18 cellular contexts compared by ENCODE assay signal in the genomic region with DNA sequence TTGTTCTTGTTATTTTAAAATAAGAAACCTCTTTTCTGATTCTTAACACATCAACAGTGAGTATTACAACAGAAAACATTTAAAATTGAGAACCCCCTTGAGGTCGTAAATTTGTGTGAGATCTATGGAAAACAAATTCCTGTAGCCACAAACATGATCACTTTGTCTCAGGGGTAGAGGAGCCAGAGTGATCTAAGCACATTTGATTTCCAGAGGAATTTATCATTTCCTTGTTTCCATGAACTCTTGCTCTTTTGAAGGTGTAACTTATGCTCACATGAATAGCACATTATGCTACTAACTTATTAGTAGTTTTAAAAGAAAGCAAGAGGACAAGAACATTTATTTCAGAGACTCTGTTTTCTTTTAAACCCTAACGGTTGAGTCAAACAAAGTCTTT. TPM values are rescaled to one million over a fixed set of nuclear protein-coding genes. Genes with fewer than 3 reads are reported as not detected.
DNase-seq lines count a peak whose midpoint lies in the region; ATAC-seq, FAIRE-seq and TF ChIP-seq lines count a peak whose summit lies in the region.
"Had no signal": no experiment of that assay in that cellular context is flagged by ENCODE, and none has a peak within 500 bp of the region (broad histone marks: within the 10 kb centered on the region; RNA-seq: fewer than 3 reads in every experiment).

No MANE protein-coding gene starts in this region.

- H3K27me3 ChIP-seq in astrocyte (ENCODE audit: insufficient read depth, low read length) (no peaks in the 10 kb centered on the region), muscle layer of colon (ENCODE audit: control insufficient read depth in 1 of 2, insufficient read depth in 2 of 2, low read length in 2 of 2) (peaks cover 0 to 8% of the 10 kb centered on the region in 2 donors), subcutaneous abdominal adipose tissue (ENCODE audit: control insufficient read depth in 5 of 5, insufficient read depth in 4 of 5, low read length in 5 of 5) (peaks cover 0 to 2% (median 0%) of the 10 kb centered on the region in 5 donors)

- H3K36me3 ChIP-seq in astrocyte (ENCODE audit: insufficient read depth, low read length) = no peaks in the 10 kb centered on the region
- H3K36me3 ChIP-seq in muscle layer of colon (ENCODE audit: insufficient read depth, low read length) = peaks cover 4% of the 10 kb centered on the region
- H3K36me3 ChIP-seq in subcutaneous abdominal adipose tissue (ENCODE audit: control insufficient read depth in 5 of 5, insufficient read depth in 5 of 5, low read length in 5 of 5) = peaks cover 0 to 6% (median 4%) of the 10 kb centered on the region in 5 donors

- no peak overlapping the region for H3K27ac Mint-ChIP-seq in astrocyte (ENCODE audit: unreplicated experiment)
- no peak overlapping the region for H3K27ac Mint-ChIP-seq in natural killer cell treated with Interleukin-12 subunit alpha and Interleukin-12 subunit beta and Interleukin-15 and Interleukin-18, amount 100 ng/mL, for 72 hours

- H3K4me3 ChIP-seq in astrocyte (ENCODE audit: insufficient read depth, low read depth, low read length) (no peak overlapping the region), muscle layer of colon (ENCODE audit: low read depth in 1 of 2, low read length in 2 of 2) (no peak overlapping the region), subcutaneous abdominal adipose tissue (ENCODE audit: low read depth in 1 of 5, low read length in 5 of 5) (no peak overlapping the region)

- no peaks in the 10 kb centered on the region for H3K27me3 Mint-ChIP-seq in astrocyte (ENCODE audit: low read depth, unreplicated experiment)
- H3K27me3 Mint-ChIP-seq in natural killer cell treated with Interleukin-12 subunit alpha and Interleukin-12 subunit beta and Interleukin-15 and Interleukin-18, amount 100 ng/mL, for 72 hours = peaks cover 11 to 13% of the 10 kb centered on the region in 2 donors

- DNase-seq in astrocyte (ENCODE audit: low read depth) (peak; percentile 2), fibroblast of peridontal ligament (ENCODE audit: extremely low read depth) (peak; percentile 38), head of caudate nucleus (no peak)
- DNase-seq in natural killer cell treated with Interleukin-12 subunit alpha and Interleukin-12 subunit beta and Interleukin-15 and Interleukin-18, amount 100 ng/mL, for 72 hours (ENCODE audit: low spot score) = no peak
- DNase-seq in activated effector memory CD4-positive, alpha-beta T cell treated with anti-CD3 and anti-CD28 coated beads, Interleukin-2, amount 50 U/mL, for 16 hours = no peak
- no peak for DNase-seq in activated CD8-positive, alpha-beta memory T cell treated with anti-CD3 and anti-CD28 coated beads, Interleukin-2, amount 50 U/mL, for 48 hours
- DNase-seq: ACHN, Caco-2, DMS153, EL, H7, KG1, NCI-H1436, NCI-H2081 treated with DMSO at 0.1 percent for 48 hours, NCI-H510A, NCI-H82 had no signal

- FAIRE-seq in astrocyte (lab: Jason Lieb, UNC) = peak; percentile 54

- H3K4me2 ChIP-seq in astrocyte (ENCODE audit: low read length) = no peak overlapping the region

- intact Hi-C loops in head of caudate nucleus (cut with DNase I) = no loop called here

- H3K4me1 ChIP-seq in astrocyte (ENCODE audit: insufficient read depth, low read length) (no peaks in the 10 kb centered on the region), muscle layer of colon (ENCODE audit: insufficient read depth, low read length) (peaks cover 5% of the 10 kb centered on the region), subcutaneous abdominal adipose tissue (ENCODE audit: control insufficient read depth in 5 of 5, insufficient read depth in 5 of 5, low read length in 5 of 5) (peaks cover 0 to 4% (median 0%) of the 10 kb centered on the region in 5 donors)
- H3K4me1 ChIP-seq: Caco-2 had no signal

- H3K9me3 ChIP-seq in astrocyte (ENCODE audit: insufficient read depth, low read depth, low read length) = no peaks in the 10 kb centered on the region
- H3K9me3 ChIP-seq in muscle layer of colon (ENCODE audit: low read length) = no peaks in the 10 kb centered on the region
- no peaks in the 10 kb centered on the region for H3K9me3 ChIP-seq in subcutaneous abdominal adipose tissue (ENCODE audit: control insufficient read depth in 5 of 5, low read length in 5 of 5)
- H3K9me3 ChIP-seq: Caco-2 had no signal

- no peaks in the 10 kb centered on the region for H3K4me1 Mint-ChIP-seq in astrocyte (ENCODE audit: low read depth, unreplicated experiment)
- no peaks in the 10 kb centered on the region for H3K4me1 Mint-ChIP-seq in natural killer cell treated with Interleukin-12 subunit alpha and Interleukin-12 subunit beta and Interleukin-15 and Interleukin-18, amount 100 ng/mL, for 72 hours (ENCODE audit: low read depth in 2 of 2)

- no peaks in the 10 kb centered on the region for H3K79me2 ChIP-seq in astrocyte (ENCODE audit: insufficient read depth, low read length)

- no peaks in the 10 kb centered on the region for H3K36me3 Mint-ChIP-seq in astrocyte (ENCODE audit: low read depth, unreplicated experiment)
- H3K36me3 Mint-ChIP-seq in natural killer cell treated with Interleukin-12 subunit alpha and Interleukin-12 subunit beta and Interleukin-15 and Interleukin-18, amount 100 ng/mL, for 72 hours = no peaks in the 10 kb centered on the region

- H3K9me3 Mint-ChIP-seq in astrocyte (ENCODE audit: unreplicated experiment) = no peaks in the 10 kb centered on the region
- H3K9me3 Mint-ChIP-seq in natural killer cell treated with Interleukin-12 subunit alpha and Interleukin-12 subunit beta and Interleukin-15 and Interleukin-18, amount 100 ng/mL, for 72 hours = no peaks in the 10 kb centered on the region

- H4K20me1 ChIP-seq in astrocyte (ENCODE audit: insufficient read depth, low read length) = no peaks in the 10 kb centered on the region

- H3K27ac ChIP-seq in astrocyte (ENCODE audit: low read depth, low read length) = no peak overlapping the region
- peak overlapping the region; percentile 7 for H3K27ac ChIP-seq in muscle layer of colon (ENCODE audit: low read depth, low read length)
- H3K27ac ChIP-seq in subcutaneous abdominal adipose tissue (ENCODE audit: low read depth, low read length) = peak overlapping the region; percentile 14

- no peak for TF ChIP-seq CTCF in astrocyte (IDR thresholded peaks at IDR 0.05; ENCODE audit: insufficient read depth, low read depth, low read length)

- no peak for ATAC-seq in natural killer cell treated with Interleukin-12 subunit alpha and Interleukin-12 subunit beta and Interleukin-15 and Interleukin-18, amount 100 ng/mL, for 72 hours

- H2AFZ ChIP-seq in astrocyte (ENCODE audit: low read depth, low read length) = no peak overlapping the region

- H3K9ac ChIP-seq in astrocyte (ENCODE audit: low read length) = no peak overlapping the region
- no peak overlapping the region for H3K9ac ChIP-seq in muscle layer of colon (ENCODE audit: low read length)
- H3K9ac ChIP-seq in subcutaneous abdominal adipose tissue (ENCODE audit: low read length in 5 of 5) = no peak overlapping the region

- no peak overlapping the region for H3K4me3 Mint-ChIP-seq in astrocyte (ENCODE audit: unreplicated experiment)
- no peak overlapping the region for H3K4me3 Mint-ChIP-seq in natural killer cell treated with Interleukin-12 subunit alpha and Interleukin-12 subunit beta and Interleukin-15 and Interleukin-18, amount 100 ng/mL, for 72 hours

RNA-seq across cellular contexts. Expression of gene ZCCHC12, which starts 28.1 kb away (rescaled TPM):
- 0.16 TPM in 1 of 2 replicates, not detected in the other for total RNA-seq in astrocyte
- total RNA-seq in natural killer cell treated with Interleukin-12 subunit alpha and Interleukin-12 subunit beta and Interleukin-15 and Interleukin-18, amount 100 ng/mL, for 72 hours = not detected

Comparison
In these comparisons a context has a peak if more than half of its experiments do, and no peak if none do; other contexts are left out.
1. DNase-seq: peak in astrocyte (single experiment) and fibroblast of peridontal ligament (single experiment); none in natural killer cell treated with Interleukin-12 subunit alpha and Interleukin-12 subunit beta and Interleukin-15 and Interleukin-18, amount 100 ng/mL, for 72 hours (single experiment), activated effector memory CD4-positive, alpha-beta T cell treated with anti-CD3 and anti-CD28 coated beads, Interleukin-2, amount 50 U/mL, for 16 hours (single experiment), head of caudate nucleus (0 of 42) and activated CD8-positive, alpha-beta memory T cell treated with anti-CD3 and anti-CD28 coated beads, Interleukin-2, amount 50 U/mL, for 48 hours (single experiment).